11 cellular contexts compared by ENCODE assay signal in the genomic region with DNA sequence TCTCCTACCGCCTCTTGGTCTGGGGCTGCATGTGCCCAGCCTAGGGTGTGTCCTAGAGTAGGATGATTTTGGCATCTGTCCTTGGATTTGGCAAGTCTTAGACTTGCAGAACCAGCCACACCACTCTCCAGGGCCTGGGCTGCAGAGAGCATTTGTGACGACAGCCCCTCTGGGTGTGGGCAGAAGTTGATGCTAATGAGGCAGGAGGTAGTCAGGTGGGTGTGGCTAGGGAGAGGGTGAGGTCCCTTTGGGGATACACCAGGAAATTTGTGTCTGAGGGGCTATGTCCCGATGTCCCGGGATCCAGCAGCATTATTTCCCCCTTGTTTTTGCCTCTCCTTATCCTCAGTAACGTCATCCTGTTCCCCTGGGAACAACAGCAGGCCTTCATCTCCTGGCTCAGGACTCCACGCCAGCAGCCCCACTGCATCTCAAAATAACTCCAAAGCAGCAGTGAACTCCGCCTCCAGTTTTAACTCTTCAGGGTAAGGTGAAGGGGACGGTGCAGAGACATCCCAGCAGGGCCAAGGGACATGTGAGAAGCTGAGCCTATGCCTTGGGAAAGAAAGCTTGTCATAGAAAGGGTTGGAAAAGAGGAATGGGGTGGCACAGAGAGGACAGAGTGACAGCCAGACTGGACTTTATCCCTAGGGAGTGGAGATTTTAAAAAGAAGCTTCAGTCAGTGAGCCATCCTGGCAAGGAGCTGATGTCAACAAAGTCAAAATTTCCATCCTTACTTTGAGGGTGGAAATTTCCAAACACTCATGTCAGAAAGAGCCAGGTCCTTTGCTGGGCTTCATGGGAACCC. TPM values are rescaled to one million over a fixed set of nuclear protein-coding genes. Genes with fewer than 3 reads are reported as not detected.
DNase-seq lines count a peak whose midpoint lies in the region; ATAC-seq, FAIRE-seq and TF ChIP-seq lines count a peak whose summit lies in the region.
"Had no signal": no experiment of that assay in that cellular context is flagged by ENCODE, and none has a peak within 500 bp of the region (broad histone marks: within the 10 kb centered on the region; RNA-seq: fewer than 3 reads in every experiment).

No MANE protein-coding gene starts in this region.

- no peak overlapping the region for H3K56ac ChIP-seq in H1 (replicated peaks; ENCODE audit: insufficient read length, low read depth, low read length)

- no peak overlapping the region for H2BK12ac ChIP-seq in H1 (ENCODE audit: low read depth, low read length)

- peak overlapping the region; percentile 93; the same call in 1 of the 2 replicates for H2BK15ac ChIP-seq in H1 (ENCODE audit: low read length)

- H2AFZ ChIP-seq in H1 (ENCODE audit: low read length) (peak overlapping the region; percentile 59; the same call in 1 of the 2 replicates), MM.1S (ENCODE audit: low read length) (no peak overlapping the region)

- no peaks in the 10 kb centered on the region for H3K9me3 ChIP-seq in H1 (ENCODE audit: insufficient read depth in 2 of 2, low read depth in 1 of 2, low read length in 1 of 2)
- no peaks in the 10 kb centered on the region for H3K9me3 ChIP-seq in lower lobe of right lung
- H3K9me3 ChIP-seq in upper lobe of right lung = no peaks in the 10 kb centered on the region
- H3K9me3 ChIP-seq in MM.1S (replicated peaks; ENCODE audit: insufficient read depth, low read length) = no peaks in the 10 kb centered on the region
- H3K9me3 ChIP-seq: A549 had no signal

- 43% methylated on average over 8 of the region's 8 CpGs; no CpG with 5 or more reads in 1 of the 2 experiments for WGBS in H1 (ENCODE audit: extremely low coverage in 1 of 2, insufficient coverage in 1 of 2, insufficient read length in 1 of 2, insufficient replicate concordance in 2 of 2, low coverage in 1 of 2, low lambda C conversion rate in 2 of 2, missing lambda C conversion rate in 1 of 2), 2 experiments

- H3K4me3 ChIP-seq in H1 (ENCODE audit: extremely low read depth in 1 of 4, insufficient read depth in 2 of 4, low read depth in 3 of 4, low read length in 4 of 4) (peak overlapping the region in 3 of 4 experiments; percentile 7 to 40 (median 15); a peak in 4 of 8 replicates), lower lobe of right lung (no peak overlapping the region), upper lobe of right lung (no peak overlapping the region), MM.1S (ENCODE audit: low read length) (no peak overlapping the region)
- H3K4me3 ChIP-seq: A549 had no signal

- H3K36me3 ChIP-seq in H1 (ENCODE audit: control insufficient read depth in 2 of 4, insufficient read depth in 4 of 4, low read length in 3 of 4) (no peaks in the 10 kb centered on the region), lower lobe of right lung (no peaks in the 10 kb centered on the region), upper lobe of right lung (no peaks in the 10 kb centered on the region), MM.1S (replicated peaks; ENCODE audit: insufficient read depth, low read length) (no peaks in the 10 kb centered on the region)

- no peaks in the 10 kb centered on the region for H3K9me2 ChIP-seq in MM.1S (replicated peaks; ENCODE audit: insufficient read depth, low read length)

- intact Hi-C loops in lower lobe of right lung (cut with DNase I) (no loop called here), upper lobe of right lung (cut with DNase I) (no loop called here)

- H4K8ac ChIP-seq in H1 (ENCODE audit: extremely low read depth, insufficient read depth, low read length) = no peak overlapping the region

- FAIRE-seq in H1 (lab: Jason Lieb, UNC) = peak; percentile 66
- FAIRE-seq: A549 had no signal

- TF ChIP-seq EP300 in H1 (IDR thresholded peaks at IDR 0.05; ENCODE audit: borderline replicate concordance in 1 of 2, low read depth in 2 of 2, low read length in 2 of 2) = no peak

- H3K79me1 ChIP-seq in H1 (ENCODE audit: low read depth, low read length) = no peaks in the 10 kb centered on the region

- no peak overlapping the region for H2AK5ac ChIP-seq in H1 (ENCODE audit: low read depth, low read length)

- H3K79me2 ChIP-seq in H1 (ENCODE audit: control insufficient read depth in 1 of 2, insufficient read depth in 2 of 2, low read length in 2 of 2) (no peaks in the 10 kb centered on the region), MM.1S (ENCODE audit: low read length) (no peaks in the 10 kb centered on the region)

- no peak; a peak in 1 of 3 replicates for TF ChIP-seq POLR2A in H1 (IDR thresholded peaks at IDR 0.05; ENCODE audit: control extremely low read depth in 1 of 2, low read depth in 2 of 2, low read length in 2 of 2)

- H2BK5ac ChIP-seq in H1 (ENCODE audit: low read depth, low read length) = peak overlapping the region; percentile 82; the same call in 1 of the 2 replicates

- H3K23ac ChIP-seq in H1 (ENCODE audit: insufficient read length) = no peak overlapping the region

- no peak for TF ChIP-seq CTCF in H1 (IDR thresholded peaks at IDR 0.05; ENCODE audit: control extremely low read depth in 1 of 3, insufficient read depth in 1 of 3, low read depth in 1 of 3, low read length in 3 of 3)
- no peak for TF ChIP-seq CTCF in lower lobe of right lung (IDR thresholded peaks at IDR 0.05)
- TF ChIP-seq CTCF in upper lobe of right lung (IDR thresholded peaks at IDR 0.05) = no peak
- no peak for TF ChIP-seq CTCF in MM.1S (IDR thresholded peaks at IDR 0.05; ENCODE audit: low read length)

- DNase-seq in DMS53 (lab: John Stamatoyannopoulos, UW) (peak; percentile 11), DMS53 treated with DMSO at 0.1 percent for 48 hours (lab: John Stamatoyannopoulos, UW; ENCODE audit: unreplicated experiment) (no peak), H1 (ENCODE audit: low read depth in 1 of 2, low spot score in 2 of 2) (no peak), lower lobe of right lung (peak; percentile 84), upper lobe of right lung (peak; percentile 86), MM.1S (no peak)
- no peak for DNase-seq in activated CD4-positive, alpha-beta T cell treated with anti-CD3 and anti-CD28 coated beads for 4 hours
- DNase-seq: activated naive CD4-positive, alpha-beta T cell treated with Interleukin-2 at 50 U/mL for 16 hours; NCI-H1694 had no signal

- H3F3A ChIP-seq in MM.1S (ENCODE audit: insufficient read depth, low read length) = no peaks in the 10 kb centered on the region

- H3K9ac ChIP-seq in H1 (replicated peaks in 1 of 4; ENCODE audit: extremely low read depth in 1 of 4, low read depth in 3 of 4, low read length in 3 of 4) = no peak overlapping the region
- H3K9ac ChIP-seq in MM.1S (ENCODE audit: low read length) = no peak overlapping the region

- no peak overlapping the region for H4K5ac ChIP-seq in H1 (ENCODE audit: insufficient read length, low read depth, low read length)

- peak overlapping the region; percentile 87 for H3K4ac ChIP-seq in H1 (replicated peaks; ENCODE audit: insufficient read length, low read depth, low read length)

- peak overlapping the region; percentile 64; the same call in 1 of the 2 replicates for H3K18ac ChIP-seq in H1 (ENCODE audit: extremely low read depth, low read length)

- peak overlapping the region; percentile 55 for H2BK120ac ChIP-seq in H1 (replicated peaks; ENCODE audit: low read depth, low read length)

- ATAC-seq in lower lobe of right lung (peak; percentile 95 to 96), upper lobe of right lung (peak; percentile 91), HG03196 (IDR thresholded peaks at IDR 0.05; ENCODE audit: unreplicated experiment) (no peak)
- ATAC-seq: A549 had no signal

- H3K27ac ChIP-seq in H1 (ENCODE audit: low read depth, low read length) (no peak overlapping the region; the same call in 1 of the 2 replicates), lower lobe of right lung (peak overlapping the region; percentile 61), upper lobe of right lung (peak overlapping the region; percentile 42), MM.1S (ENCODE audit: low read length) (no peak overlapping the region)
- H3K27ac ChIP-seq: A549 had no signal

- POLR2A ChIA-PET in H1 (lab: Charles Lee; ENCODE audit: partially characterized antibody) = no interaction called here

- H4K20me1 ChIP-seq in H1 (replicated peaks in 1 of 2; ENCODE audit: control insufficient read depth in 1 of 2, insufficient read depth in 2 of 2, low read length in 2 of 2) (no peaks in the 10 kb centered on the region), MM.1S (ENCODE audit: insufficient read depth, low read length) (no peaks in the 10 kb centered on the region)

- no peak for TF ChIP-seq RAD21 in H1 (IDR thresholded peaks at IDR 0.05 in 1 of 2, conservative IDR thresholded peaks at IDR 0.05 in 1 of 2; ENCODE audit: low read depth in 2 of 2, low read length in 2 of 2)

- H2BK20ac ChIP-seq in H1 (ENCODE audit: low read length) = peak overlapping the region; percentile 95

- H3K27me3 ChIP-seq in H1 (replicated peaks in 1 of 4; ENCODE audit: control insufficient read depth in 3 of 4, extremely low read depth in 1 of 4, insufficient read depth in 3 of 4, low read length in 3 of 4) (no peaks in the 10 kb centered on the region), lower lobe of right lung (ENCODE audit: low read depth) (no peaks in the 10 kb centered on the region), upper lobe of right lung (no peaks in the 10 kb centered on the region), MM.1S (replicated peaks; ENCODE audit: insufficient read depth, low read length) (no peaks in the 10 kb centered on the region)

- H3K23me2 ChIP-seq in H1 (ENCODE audit: low read depth, low read length) = no peaks in the 10 kb centered on the region

- H3K14ac ChIP-seq in H1 (ENCODE audit: insufficient read length) = no peak overlapping the region

- peak overlapping the region; percentile 52 to 64 for H3K4me2 ChIP-seq in H1 (ENCODE audit: insufficient read depth in 1 of 2, low read depth in 2 of 2, low read length in 2 of 2)
- H3K4me2 ChIP-seq in MM.1S (ENCODE audit: low read depth, low read length) = no peak overlapping the region
- H3K4me2 ChIP-seq: A549 had no signal

- CTCF ChIA-PET in H1 (lab: Charles Lee; ENCODE audit: partially characterized antibody) = interaction anchor here (0.6 to 31.5 kb wide), 12 partner anchors 8 to 88 kb away, joined by 3 to 1412 read pairs (median 4); partner anchors contain the start of gene POU2F3

- peaks cover 0 to 7% (median 6%) of the 10 kb centered on the region in 4 experiments for H3K4me1 ChIP-seq in H1 (replicated peaks in 1 of 4; ENCODE audit: control insufficient read depth in 3 of 4, insufficient read depth in 4 of 4, low read length in 3 of 4)
- peaks cover 25% of the 10 kb centered on the region for H3K4me1 ChIP-seq in lower lobe of right lung
- peaks cover 17% of the 10 kb centered on the region for H3K4me1 ChIP-seq in upper lobe of right lung
- no peaks in the 10 kb centered on the region for H3K4me1 ChIP-seq in MM.1S (ENCODE audit: low read length)
- H3K4me1 ChIP-seq: A549 had no signal

- peak overlapping the region; percentile 1 for H4K91ac ChIP-seq in H1 (replicated peaks; ENCODE audit: insufficient read length, low read length)

RNA-seq across cellular contexts. Expression of gene TLCD5, which starts 8.0 kb away (rescaled TPM):
- total RNA-seq in H1 (2021; fragmentation: NEBNext Ultra II Directional; extraction: Animal tissue kit (Norgen Biotek cat#: 25700)) = 9.5 TPM in 2 replicates
- polyA plus RNA-seq in H1 (2011; rRNA removed) = 7.7 and 10.1 TPM in 2 replicates
- 8.8 TPM for polyA plus RNA-seq in H1 (2011; cell fraction: cytosol; rRNA removed)
- 7.6 TPM for polyA plus RNA-seq in H1 (2011; cell fraction: nucleus; rRNA removed)
- 5.7 to 7.8 TPM (median 7.3 TPM) in 4 replicates for polyA plus RNA-seq in H1 (2012, experiment 1 of 2)
- 2.2 TPM for polyA plus RNA-seq in H1 (2012, experiment 2 of 2)
- 7.3 TPM for polyA plus RNA-seq in H1 (2013, experiment 1 of 2)
- polyA plus RNA-seq in H1 (2013, experiment 2 of 2) = 7.9 TPM
- polyA minus RNA-seq in H1 (2011; rRNA and poly(A)+ RNA removed) = 13.6 and 15.0 TPM in 2 replicates
- 4.2 TPM for polyA minus RNA-seq in H1 (2011; cell fraction: cytosol; rRNA and poly(A)+ RNA removed)
- polyA minus RNA-seq in H1 (2011; cell fraction: nucleus; rRNA and poly(A)+ RNA removed) = 9.3 TPM
- 3.5 TPM for total RNA-seq in lower lobe of right lung
- total RNA-seq in upper lobe of right lung = 4.2 TPM

RNA-seq across cellular contexts. Expression of gene ARHGEF12, which starts 19.1 kb away (rescaled TPM):
- 31.2 and 33.7 TPM in 2 replicates for total RNA-seq in H1 (2021; fragmentation: NEBNext Ultra II Directional; extraction: Animal tissue kit (Norgen Biotek cat#: 25700))
- 3.7 and 5.1 TPM in 2 replicates for polyA plus RNA-seq in H1 (2011; rRNA removed)
- polyA plus RNA-seq in H1 (2011; cell fraction: cytosol; rRNA removed) = 7.2 TPM
- polyA plus RNA-seq in H1 (2011; cell fraction: nucleus; rRNA removed) = 7.9 TPM
- polyA plus RNA-seq in H1 (2012, experiment 1 of 2) = 9.8 to 15.0 TPM (median 12.8 TPM) in 4 replicates
- 0.60 TPM for polyA plus RNA-seq in H1 (2012, experiment 2 of 2)
- 10.5 TPM for polyA plus RNA-seq in H1 (2013, experiment 1 of 2)
- polyA plus RNA-seq in H1 (2013, experiment 2 of 2) = 10.2 TPM
- 32.5 and 43.1 TPM in 2 replicates for polyA minus RNA-seq in H1 (2011; rRNA and poly(A)+ RNA removed)
- polyA minus RNA-seq in H1 (2011; cell fraction: cytosol; rRNA and poly(A)+ RNA removed) = 21.2 TPM
- 57.4 TPM for polyA minus RNA-seq in H1 (2011; cell fraction: nucleus; rRNA and poly(A)+ RNA removed)
- total RNA-seq in lower lobe of right lung (121 TPM), upper lobe of right lung (132 TPM)

Comparison
In these comparisons a context has a peak if more than half of its experiments do, and no peak if none do; other contexts are left out.
1. DNase-seq: peak in DMS53 (single experiment), lower lobe of right lung (single experiment) and upper lobe of right lung (single experiment); none in DMS53 treated with DMSO at 0.1 percent for 48 hours (single experiment), H1 (0 of 2), activated CD4-positive, alpha-beta T cell treated with anti-CD3 and anti-CD28 coated beads for 4 hours (0 of 2) and MM.1S (single experiment).
2. H3K27ac ChIP-seq: peak in lower lobe of right lung (single experiment) and upper lobe of right lung (single experiment); none in H1 (single experiment) and MM.1S (single experiment).
3. H3K4me3 ChIP-seq: peak in H1 (3 of 4); none in lower lobe of right lung (single experiment), upper lobe of right lung (single experiment) and MM.1S (single experiment).